ENCODE assay signal across 8 cellular contexts in the genomic region with DNA sequence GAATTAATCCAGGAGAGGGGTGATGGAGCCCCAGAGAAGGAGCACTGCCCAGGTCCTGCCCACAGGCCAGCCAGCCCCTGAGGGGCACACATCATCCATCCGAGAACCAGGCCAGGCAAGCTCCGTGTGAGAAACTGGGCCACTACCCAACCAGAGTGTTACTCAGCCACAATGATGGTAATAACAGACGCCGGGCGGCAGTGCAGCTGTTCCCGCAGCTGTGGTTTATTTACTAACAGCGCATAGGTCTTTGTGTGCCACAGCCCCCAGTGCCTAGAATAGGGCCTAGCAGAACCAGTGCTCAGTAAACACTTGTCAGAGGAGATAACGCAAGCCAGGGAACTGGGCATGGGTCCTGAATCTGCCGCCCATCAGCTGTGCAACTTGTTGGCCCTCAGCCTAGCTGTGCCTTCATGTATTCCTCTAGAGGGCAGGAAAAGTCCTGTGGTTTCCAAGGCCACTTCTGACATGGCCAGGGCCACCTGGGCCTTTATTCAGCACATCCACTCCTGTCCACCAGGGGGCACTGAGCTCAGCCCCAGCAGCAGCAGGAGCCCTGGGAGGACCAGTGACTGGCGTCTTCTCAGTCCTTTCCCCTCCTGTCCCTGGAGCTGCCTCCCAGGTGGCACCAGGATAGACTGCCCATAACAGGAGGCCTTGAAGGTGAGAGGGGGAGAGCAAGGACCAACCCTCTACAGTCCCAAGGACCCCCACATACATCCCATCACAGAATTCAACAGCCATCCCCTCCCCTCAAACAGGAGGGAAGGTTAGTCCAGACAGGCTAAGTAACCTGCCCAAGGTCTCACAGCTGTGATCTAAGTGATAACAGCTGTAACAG. TPM values are rescaled to one million over a fixed set of nuclear protein-coding genes. Genes with fewer than 3 reads are reported as not detected.
DNase-seq lines count a peak whose midpoint lies in the region; ATAC-seq and TF ChIP-seq lines count a peak whose summit lies in the region.

No MANE protein-coding gene starts in this region.

- no TSS peak for BruUV-seq in MCF 10A (replicated peaks; lab: Mats Ljungman, UMichigan)

- no peaks in the 10 kb centered on the region for H3K27me3 Mint-ChIP-seq in MCF 10A (ENCODE audit: insufficient read depth, unreplicated experiment)

- H3K36me3 Mint-ChIP-seq in MCF 10A (ENCODE audit: insufficient read depth, unreplicated experiment), result peaks cover 41% of the 10 kb centered on the region

- POLR2A ChIA-PET in MCF 10A (lab: Yijun Ruan, JAX), result interaction anchor here (0.7 to 2.4 kb wide), 12 partner anchors 8 to 282 kb away, joined by 3 to 11 read pairs (median 4); partner anchors contain the start of genes LMAN2, PDLIM7 and TMED9

- H3K27ac Mint-ChIP-seq in MCF 10A (ENCODE audit: low read depth, unreplicated experiment), result peak overlapping the region; percentile 67

- no peaks in the 10 kb centered on the region for H3K9me3 Mint-ChIP-seq in MCF 10A (ENCODE audit: unreplicated experiment)

- H3K4me1 Mint-ChIP-seq in MCF 10A (ENCODE audit: insufficient read depth, unreplicated experiment), result peaks cover 49% of the 10 kb centered on the region

- no peak overlapping the region for H3K4me3 Mint-ChIP-seq in MCF 10A (ENCODE audit: unreplicated experiment)

- CTCF ChIA-PET in MCF 10A (lab: Yijun Ruan, JAX), result interaction anchor here (0.6 to 5.8 kb wide), 53 partner anchors 8 to 255 kb away, joined by 3 to 52 read pairs (median 5); partner anchors contain the start of gene PDLIM7

- peak; percentile 97 for TF ChIP-seq CTCF in GM12873 (IDR thresholded peaks at IDR 0.05; ENCODE audit: insufficient read depth, low read depth, low read length, missing control alignments)
- TF ChIP-seq CTCF in MCF 10A (IDR thresholded peaks at IDR 0.05; ENCODE audit: unreplicated experiment), result peak; percentile 97

- ATAC-seq in HG02981 (IDR thresholded peaks at IDR 0.05; ENCODE audit: unreplicated experiment), result no peak

- intact Hi-C loops in MCF 10A (cut with micrococcal nuclease), result loop anchor here (1.0 to 2.0 kb wide), 3 partner anchors 93 to 195 kb away; no protein-coding TSS in a partner anchor

- DNase-seq in NCI-H1930 (lab: John Stamatoyannopoulos, UW), result peak; percentile 5 to 44
- DNase-seq in UCSD-AML1 (lab: John Stamatoyannopoulos, UW; ENCODE audit: unreplicated experiment), result peak; percentile 66
- peak; percentile 86 for DNase-seq in MCF 10A (ENCODE audit: unreplicated experiment)
- DNase-seq in kidney glomerular epithelial cell (lab: John Stamatoyannopoulos, UW), result peak; percentile 69
- peak; percentile 63 to 65 for DNase-seq in stimulated activated CD4-positive, alpha-beta T cell treated with anti-CD3 and anti-CD28 coated beads, Interleukin-4, amount 100 ng/mL, for 48 hours (ENCODE audit: low read depth in 2 of 2)
- no peak for DNase-seq in globus pallidus (ENCODE audit: low spot score)

RNA-seq across cellular contexts. Expression of gene MXD3, which starts 2.1 kb away (rescaled TPM):
- 8.4 and 13.2 TPM in 2 replicates for total RNA-seq in MCF 10A (2022)

RNA-seq across cellular contexts. Expression of gene PRELID1, which starts 6.0 kb away (rescaled TPM):
- total RNA-seq in MCF 10A (2022), result 217 and 267 TPM in 2 replicates

RNA-seq across cellular contexts. Expression of gene RAB24, which starts 6.1 kb away (rescaled TPM):
- 34.3 and 42.6 TPM in 2 replicates for total RNA-seq in MCF 10A (2022)

RNA-seq across cellular contexts. Expression of gene LMAN2, which starts 41.9 kb away (rescaled TPM):
- 221 and 279 TPM in 2 replicates for total RNA-seq in MCF 10A (2022)

RNA-seq across cellular contexts. Expression of gene RGS14, which starts 48.2 kb away (rescaled TPM):
- total RNA-seq in MCF 10A (2022), result 7.8 and 12.6 TPM in 2 replicates
